16 cellular contexts compared by ENCODE assay signal in the genomic region with DNA sequence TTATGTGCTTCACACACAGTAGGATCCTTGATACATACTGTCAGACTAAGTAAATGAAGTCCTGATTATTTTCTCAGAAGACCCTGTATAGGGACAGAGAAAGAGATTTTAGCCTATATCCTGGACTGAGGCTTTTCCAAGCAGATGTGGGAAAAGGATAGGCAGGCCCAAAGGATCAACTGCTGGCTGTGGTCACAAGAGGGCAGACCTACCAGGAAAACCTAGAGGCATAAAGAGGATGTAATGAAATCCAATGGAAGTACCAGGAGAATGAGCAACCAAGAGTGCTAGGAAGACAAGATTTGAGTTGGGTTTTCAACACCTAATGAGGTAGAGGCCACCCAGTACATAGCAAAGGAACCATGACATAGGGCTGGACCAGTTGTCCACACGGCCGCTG. TPM values are rescaled to one million over a fixed set of nuclear protein-coding genes. Genes with fewer than 3 reads are reported as not detected.
DNase-seq lines count a peak whose midpoint lies in the region; ATAC-seq, FAIRE-seq and TF ChIP-seq lines count a peak whose summit lies in the region.
"Had no signal": no experiment of that assay in that cellular context is flagged by ENCODE, and none has a peak within 500 bp of the region (broad histone marks: within the 10 kb centered on the region; RNA-seq: fewer than 3 reads in every experiment).

No MANE protein-coding gene starts in this region.

- no peaks in the 10 kb centered on the region for H3K4me1 Mint-ChIP-seq in WTC11
- no peaks in the 10 kb centered on the region for H3K4me1 Mint-ChIP-seq in activated naive CD4-positive, alpha-beta T cell treated with anti-CD3 and anti-CD28 coated beads, Interleukin-2, amount 10 ng/mL, durations not matched to agents 7 days and 5 days
- H3K4me1 Mint-ChIP-seq: activated CD4-positive, alpha-beta T cell treated with anti-CD3 and anti-CD28 coated beads, Interleukin-2, amount 10 ng/mL, durations not matched to agents 24 days and 14 days; CD4-positive, alpha-beta memory T cell; stimulated activated effector memory CD8-positive, alpha-beta T cell treated with anti-CD3 and anti-CD28 coated beads, Interleukin-12 subunit alpha, Interleukin-12 subunit beta, amount 100 ng/mL, for 72 hours had no signal

- intact Hi-C loops in A673 (cut with micrococcal nuclease; ENCODE audit: unreplicated experiment): no loop called here

- TF ChIP-seq CTCF in A673 (conservative IDR thresholded peaks at IDR 0.05; ENCODE audit: low read depth, low read length) (peak; percentile 41), WTC11 (IDR thresholded peaks at IDR 0.05) (no peak), keratinocyte (optimal IDR thresholded peaks at IDR 0.05 in 1 of 3, IDR thresholded peaks at IDR 0.05 in 1 of 3, conservative IDR thresholded peaks at IDR 0.05 in 1 of 3; ENCODE audit: extremely low read depth in 1 of 3, insufficient read depth in 2 of 3, low read length in 3 of 3) (peak in 2 of 3 experiments; percentile 42 to 50)

- H3K9me1 ChIP-seq in keratinocyte (ENCODE audit: control insufficient read depth, extremely low read depth, insufficient read depth, low read length): no peaks in the 10 kb centered on the region

- H3K27ac Mint-ChIP-seq in WTC11: no peak overlapping the region
- no peak overlapping the region for H3K27ac Mint-ChIP-seq in activated naive CD4-positive, alpha-beta T cell treated with anti-CD3 and anti-CD28 coated beads, Interleukin-2, amount 10 ng/mL, durations not matched to agents 7 days and 5 days
- H3K27ac Mint-ChIP-seq: activated CD4-positive, alpha-beta T cell treated with anti-CD3 and anti-CD28 coated beads, Interleukin-2, amount 10 ng/mL, durations not matched to agents 24 days and 14 days; CD4-positive, alpha-beta memory T cell; stimulated activated effector memory CD8-positive, alpha-beta T cell treated with anti-CD3 and anti-CD28 coated beads, Interleukin-12 subunit alpha, Interleukin-12 subunit beta, amount 100 ng/mL, for 72 hours had no signal

- peak; percentile 16 for DNase-seq in A673 (ENCODE audit: low spot score)
- DNase-seq in ELR (ENCODE audit: low read depth): peak; percentile 12
- peak; percentile 23 for DNase-seq in WTC11 (ENCODE audit: low spot score)
- DNase-seq in keratinocyte (ENCODE audit: low read depth, low spot score): no peak
- DNase-seq in activated naive CD4-positive, alpha-beta T cell treated with anti-CD3 and anti-CD28 coated beads, Interleukin-2, amount 10 ng/mL, durations not matched to agents 7 days and 5 days: no peak
- no peak for DNase-seq in GM19238 (ENCODE audit: insufficient read length, low spot score)
- DNase-seq: activated CD4-positive, alpha-beta T cell treated with anti-CD3 and anti-CD28 coated beads, Interleukin-2, amount 10 ng/mL, durations not matched to agents 24 days and 14 days; activated effector memory CD4-positive, alpha-beta T cell treated with Interleukin-2 at 50 U/mL for 16 hours; CD4-positive, alpha-beta memory T cell; left cardiac atrium; NCI-H1105 had no signal

- H3K79me2 ChIP-seq in keratinocyte (ENCODE audit: control insufficient read depth, insufficient read depth, low read length): no peaks in the 10 kb centered on the region

- CTCF ChIA-PET in A673 (lab: Charles Lee) (interaction anchor here (0.9 to 1.0 kb wide), 2 partner anchors 128 to 218 kb away, joined by 3 read pairs; no protein-coding TSS in a partner anchor), WTC11 (lab: Charles Lee) (interaction anchor here (1.2 to 2.4 kb wide), 3 partner anchors 51 to 217 kb away, joined by 3 to 9 read pairs (median 5); no protein-coding TSS in a partner anchor)
- CTCF ChIA-PET in activated naive CD4-positive, alpha-beta T cell treated with anti-CD3 and anti-CD28 coated beads, Interleukin-2, amount 10 ng/mL, durations not matched to agents 7 days and 5 days (lab: Charles Lee): interaction anchor here (0.8 to 1.6 kb wide), 3 partner anchors 217 to 218 kb away, joined by 3 to 5 read pairs (median 3); no protein-coding TSS in a partner anchor

- POLR2A ChIA-PET in A673 (lab: Charles Lee; ENCODE audit: low non-redundant PET) (no interaction called here), WTC11 (lab: Charles Lee) (no interaction called here)

- H3K4me2 ChIP-seq in keratinocyte (ENCODE audit: control insufficient read depth, extremely low read depth, insufficient read depth, low read depth, low read length): no peak overlapping the region

- no peak overlapping the region for H2AFZ ChIP-seq in keratinocyte (ENCODE audit: control insufficient read depth, low read length)

- H3K27ac ChIP-seq in A673 (ENCODE audit: low read depth, low read length, poor library complexity, severe bottlenecking): no peak overlapping the region
- no peak overlapping the region for H3K27ac ChIP-seq in keratinocyte (ENCODE audit: control insufficient read depth, insufficient read depth, low read length)

- H3K27me3 Mint-ChIP-seq in WTC11 (ENCODE audit: low read depth): no peaks in the 10 kb centered on the region; the same call in 1 of the 2 replicates
- H3K27me3 Mint-ChIP-seq in activated naive CD4-positive, alpha-beta T cell treated with anti-CD3 and anti-CD28 coated beads, Interleukin-2, amount 10 ng/mL, durations not matched to agents 7 days and 5 days: peaks cover 19% of the 10 kb centered on the region

- no peak overlapping the region for H3K4me3 ChIP-seq in A673 (ENCODE audit: low read depth, low read length, poor library complexity, severe bottlenecking)
- no peak overlapping the region for H3K4me3 ChIP-seq in keratinocyte (ENCODE audit: control insufficient read depth in 2 of 3, extremely low read depth in 1 of 3, insufficient read depth in 2 of 3, low read depth in 1 of 3, low read length in 3 of 3)

- H3K4me1 ChIP-seq in A673 (ENCODE audit: insufficient read depth, low read length, poor library complexity, severe bottlenecking) (no peaks in the 10 kb centered on the region), keratinocyte (ENCODE audit: control insufficient read depth, extremely low read depth, insufficient read depth, low read length) (no peaks in the 10 kb centered on the region)

- FAIRE-seq in keratinocyte (lab: Jason Lieb, UNC): no peak

- H3K9ac ChIP-seq in keratinocyte (ENCODE audit: control insufficient read depth, extremely low read depth, insufficient read depth, low read length): no peak overlapping the region

- dilution Hi-C loops in keratinocyte (cut with MboI; ENCODE audit: extremely low pct_ligation_motif_present, low sequenced_read_pairs): no loop called here

- H3K36me3 Mint-ChIP-seq in WTC11: no peaks in the 10 kb centered on the region
- H3K36me3 Mint-ChIP-seq in activated naive CD4-positive, alpha-beta T cell treated with anti-CD3 and anti-CD28 coated beads, Interleukin-2, amount 10 ng/mL, durations not matched to agents 7 days and 5 days: no peaks in the 10 kb centered on the region
- H3K36me3 Mint-ChIP-seq: CD4-positive, alpha-beta memory T cell; stimulated activated effector memory CD8-positive, alpha-beta T cell treated with anti-CD3 and anti-CD28 coated beads, Interleukin-12 subunit alpha, Interleukin-12 subunit beta, amount 100 ng/mL, for 72 hours had no signal

- ATAC-seq in WTC11 (peak; percentile 89), HG03159 (IDR thresholded peaks at IDR 0.05; ENCODE audit: unreplicated experiment) (no peak), GM19397 (IDR thresholded peaks at IDR 0.05; ENCODE audit: unreplicated experiment) (no peak)
- ATAC-seq: left cardiac atrium; stimulated activated effector memory CD8-positive, alpha-beta T cell treated with anti-CD3 and anti-CD28 coated beads, Interleukin-12 subunit alpha, Interleukin-12 subunit beta, amount 100 ng/mL, for 72 hours had no signal

- H3K36me3 ChIP-seq in A673 (ENCODE audit: insufficient read depth, low read length, poor library complexity, severe bottlenecking) (no peaks in the 10 kb centered on the region), keratinocyte (ENCODE audit: control insufficient read depth in 2 of 2, extremely low read depth in 1 of 2, insufficient read depth in 2 of 2, low read length in 2 of 2) (no peaks in the 10 kb centered on the region)

- H4K20me1 ChIP-seq in keratinocyte (ENCODE audit: control insufficient read depth, extremely low read depth, insufficient read depth, low read length): no peaks in the 10 kb centered on the region

- H3K9me3 ChIP-seq in A673 (ENCODE audit: low read depth, low read length, poor library complexity, severe bottlenecking) (no peaks in the 10 kb centered on the region), keratinocyte (ENCODE audit: control insufficient read depth, low read depth, low read length) (no peaks in the 10 kb centered on the region)

- no peak overlapping the region for H3K4me3 Mint-ChIP-seq in WTC11
- H3K4me3 Mint-ChIP-seq in activated naive CD4-positive, alpha-beta T cell treated with anti-CD3 and anti-CD28 coated beads, Interleukin-2, amount 10 ng/mL, durations not matched to agents 7 days and 5 days: no peak overlapping the region
- H3K4me3 Mint-ChIP-seq: activated CD4-positive, alpha-beta T cell treated with anti-CD3 and anti-CD28 coated beads, Interleukin-2, amount 10 ng/mL, durations not matched to agents 24 days and 14 days; CD4-positive, alpha-beta memory T cell; stimulated activated effector memory CD8-positive, alpha-beta T cell treated with anti-CD3 and anti-CD28 coated beads, Interleukin-12 subunit alpha, Interleukin-12 subunit beta, amount 100 ng/mL, for 72 hours had no signal

- no peaks in the 10 kb centered on the region for H3K27me3 ChIP-seq in A673 (replicated peaks; ENCODE audit: insufficient read depth, low read depth, low read length, poor library complexity)
- H3K27me3 ChIP-seq in keratinocyte (ENCODE audit: control insufficient read depth, extremely low read depth, insufficient read depth, low read length): no peaks in the 10 kb centered on the region

- BruUV-seq in A673 (replicated peaks; lab: Mats Ljungman, UMichigan): no TSS peak

- no peaks in the 10 kb centered on the region for H3K9me3 Mint-ChIP-seq in WTC11
- H3K9me3 Mint-ChIP-seq in activated naive CD4-positive, alpha-beta T cell treated with anti-CD3 and anti-CD28 coated beads, Interleukin-2, amount 10 ng/mL, durations not matched to agents 7 days and 5 days: no peaks in the 10 kb centered on the region
- H3K9me3 Mint-ChIP-seq: activated CD4-positive, alpha-beta T cell treated with anti-CD3 and anti-CD28 coated beads, Interleukin-2, amount 10 ng/mL, durations not matched to agents 24 days and 14 days; stimulated activated effector memory CD8-positive, alpha-beta T cell treated with anti-CD3 and anti-CD28 coated beads, Interleukin-12 subunit alpha, Interleukin-12 subunit beta, amount 100 ng/mL, for 72 hours had no signal

TF ChIP-seq in WTC11, 78 proteins besides CTCF, POLR2A, EP300 and RAD21 (continues in another document):
- no peak for TF ChIP-seq KAT7 (CRISPR knock-in tag; IDR thresholded peaks at IDR 0.05; ENCODE audit: borderline replicate concordance)

RNA-seq across cellular contexts. Expression of a gene that starts 23.1 kb away (rescaled TPM):
- total RNA-seq in A673 (2021) (0.04 and 0.06 TPM in 2 replicates), WTC11 (2021) (0.44 to 0.94 TPM (median 0.55 TPM) in 3 replicates)
- polyA plus RNA-seq in keratinocyte: not detected in 3 replicates
- not detected for polyA plus RNA-seq in keratinocyte (2011; ENCODE audit: low read depth)
- not detected in 2 replicates for polyA plus RNA-seq in keratinocyte (2011; cell fraction: cytosol; rRNA removed)
- polyA plus RNA-seq in keratinocyte (2011; cell fraction: nucleus; rRNA removed): not detected in 2 replicates
- not detected in 2 replicates for polyA plus RNA-seq in keratinocyte (2012; ENCODE audit: low replicate concordance)
- not detected in 3 replicates for polyA minus RNA-seq in keratinocyte
- polyA minus RNA-seq in keratinocyte (2011; cell fraction: cytosol; rRNA and poly(A)+ RNA removed): not detected
- not detected in 2 replicates for polyA minus RNA-seq in keratinocyte (2011; cell fraction: nucleus; rRNA and poly(A)+ RNA removed)
- total RNA-seq: activated CD4-positive, alpha-beta T cell treated with anti-CD3 and anti-CD28 coated beads, Interleukin-2, amount 10 ng/mL, durations not matched to agents 24 days and 14 days; CD4-positive, alpha-beta memory T cell; fibroblast of lung; HT1080 had no signal
- polyA plus RNA-seq: CD4-positive, alpha-beta memory T cell; fibroblast of lung had no signal

Comparison
In these comparisons a context has a peak if more than half of its experiments do, and no peak if none do; other contexts are left out.
1. DNase-seq: peak in A673 (single experiment), ELR (single experiment) and WTC11 (single experiment); none in keratinocyte (single experiment), activated naive CD4-positive, alpha-beta T cell treated with anti-CD3 and anti-CD28 coated beads, Interleukin-2, amount 10 ng/mL, durations not matched to agents 7 days and 5 days (single experiment) and GM19238 (single experiment).